Comparison of ENCODE assay signal across 31 cellular contexts in genomic region chr17:52276609-52277008, GRCh38.
"Had no signal": no experiment of that assay in that cellular context is flagged by ENCODE, and none has a peak within 500 bp of the region (broad histone marks: within the 10 kb centered on the region; RNA-seq: fewer than 3 reads in every experiment).

No MANE protein-coding gene starts in this region.

- H3K9ac ChIP-seq: SK-N-SH had no signal

- H3K4me3 ChIP-seq: Peyer's patch, SJSA1 had no signal

- H3K27me3 ChIP-seq: Peyer's patch, SJSA1 had no signal

- H3K4me2 ChIP-seq: SK-N-SH had no signal

- H3K36me3 ChIP-seq: Peyer's patch, SJSA1 had no signal

- H3K4me1 ChIP-seq: Peyer's patch, SJSA1 had no signal

- DNase-seq: activated B cell treated with CpG ODN at 0.5 μM for 24 hours; activated CD4-positive, alpha-beta memory T cell treated with anti-CD3 and anti-CD28 coated beads for 36 hours; activated CD4-positive, alpha-beta T cell treated with anti-CD3 and anti-CD28 coated beads for 4 hours; activated CD4-positive, alpha-beta T cell treated with anti-CD3 and anti-CD28 coated beads, Interleukin-2, amount 50 U/mL, for 1 hour; activated CD4-positive, CD25-positive, alpha-beta regulatory T cell treated with anti-CD3 and anti-CD28 coated beads, Interleukin-2, amount 50 U/mL, for 72 hours; activated CD8-positive, alpha-beta memory T cell treated with anti-CD3 and anti-CD28 coated beads for 24 hours; activated CD8-positive, alpha-beta memory T cell treated with anti-CD3 and anti-CD28 coated beads, Interleukin-2, amount 10 ng/mL, durations not matched to agents 7 days and 5 days; activated CD8-positive, alpha-beta memory T cell treated with anti-CD3 and anti-CD28 coated beads, Interleukin-2, amount 50 U/mL, for 48 hours; activated effector memory CD4-positive, alpha-beta T cell treated with Interleukin-2 at 50 U/mL for 16 hours; activated naive CD4-positive, alpha-beta T cell treated with anti-CD3 and anti-CD28 coated beads, Interleukin-2, amount 10 ng/mL, durations not matched to agents 7 days and 5 days; activated naive CD8-positive, alpha-beta T cell treated with anti-CD3 and anti-CD28 coated beads, Interleukin-2, amount 50 U/mL, for 24 hours; activated T-cell treated with anti-CD3 and anti-CD28 coated beads, Interleukin-2, amount 50 U/mL, for 48 hours; anterior cingulate cortex; caudate nucleus; cerebellar nuclear complex; NCI-H1105; NCI-H1417 treated with DMSO at 0.1 percent for 48 hours; NCI-H187 treated with DMSO at 0.1 percent for 48 hours; NCI-H2081; NCI-H226; NCI-H446 treated with DMSO at 0.1 percent for 48 hours; NCI-H69; NK-92 treated with Interleukin-12 subunit alpha and Interleukin-12 subunit beta, amount 100 ng/mL, for 24 hours; PC-3; Peyer's patch; RPMI8226; SHP77 treated with DMSO at 0.1 percent for 48 hours; SK-N-SH had no signal

- ATAC-seq: activated CD8-positive, alpha-beta memory T cell treated with anti-CD3 and anti-CD28 coated beads, Interleukin-2, amount 10 ng/mL, durations not matched to agents 7 days and 5 days; activated naive CD8-positive, alpha-beta T cell treated with anti-CD3 and anti-CD28 coated beads, Interleukin-2, amount 50 U/mL, for 24 hours; PC-3 had no signal

- H3K27ac ChIP-seq: Peyer's patch, SJSA1 had no signal

- H3K9me3 ChIP-seq: Peyer's patch, SJSA1 had no signal

- FAIRE-seq: bronchial epithelial cell, TTC549 had no signal
